21 cellular contexts compared by ENCODE assay signal in the genomic region with DNA sequence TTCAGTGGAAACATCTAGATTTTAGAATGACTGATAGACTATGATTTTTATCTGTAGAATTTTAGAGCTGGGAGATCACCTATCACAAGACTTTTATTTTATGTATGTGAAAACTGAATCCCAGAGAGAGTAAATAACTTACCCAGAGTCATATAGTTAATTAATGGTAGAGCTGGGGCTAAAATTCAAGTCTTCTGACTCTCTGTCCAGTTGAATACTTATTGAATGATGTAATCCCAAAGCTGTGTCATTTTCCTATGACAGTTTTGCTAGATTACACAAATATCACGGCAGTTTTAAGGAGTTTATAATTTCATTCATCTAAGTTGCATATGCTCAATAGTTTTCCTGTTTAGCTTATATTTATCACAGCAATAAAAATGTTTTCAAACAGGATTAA. TPM values are rescaled to one million over a fixed set of nuclear protein-coding genes. Genes with fewer than 3 reads are reported as not detected.
A peak's percentile ranks its signal among the peaks of the same experiment; 100 is the strongest.
DNase-seq lines count a peak whose midpoint lies in the region; ATAC-seq, FAIRE-seq and TF ChIP-seq lines count a peak whose summit lies in the region.
"Had no signal": no experiment of that assay in that cellular context is flagged by ENCODE, and none has a peak within 500 bp of the region (broad histone marks: within the 10 kb centered on the region; RNA-seq: fewer than 3 reads in every experiment).

No MANE protein-coding gene starts in this region.

- H3K9me3 ChIP-seq in PC-3 (ENCODE audit: low read length) (no peaks in the 10 kb centered on the region), kidney (ENCODE audit: control insufficient read depth in 1 of 2, low read length in 2 of 2) (no peaks in the 10 kb centered on the region)
- H3K9me3 ChIP-seq: BLaER1 treated with 17β-estradiol and CSF1 and Interleukin-3, amounts not matched to agents 10 nM and 100 nM had no signal

- ATAC-seq in PC-3 = no peak
- ATAC-seq in GM18873 (IDR thresholded peaks at IDR 0.05; ENCODE audit: low FRiP score, unreplicated experiment) = no peak
- ATAC-seq: CD8-positive, alpha-beta T cell had no signal

- H3K9ac ChIP-seq in PC-3 (ENCODE audit: low read length) = no peak overlapping the region
- H3K9ac ChIP-seq in kidney (ENCODE audit: low read length in 2 of 2) = no peak overlapping the region
- H3K9ac ChIP-seq: BLaER1 treated with 17β-estradiol and CSF1 and Interleukin-3, amounts not matched to agents 10 nM and 100 nM had no signal

- H3K9me2 ChIP-seq in PC-3 (replicated peaks; ENCODE audit: low read length) = no peaks in the 10 kb centered on the region

- POLR2A ChIA-PET in PC-3 (lab: Charles Lee; ENCODE audit: unreplicated experiment) = no interaction called here

- H3F3A ChIP-seq in PC-3 (ENCODE audit: low read length, unreplicated experiment) = no peaks in the 10 kb centered on the region

- no peaks in the 10 kb centered on the region for H3K27me3 ChIP-seq in PC-3 (ENCODE audit: low read length)

- peak; percentile 16 for DNase-seq in PC-3
- DNase-seq in kidney = no peak
- DNase-seq in posterior vena cava (ENCODE audit: low spot score) = no peak
- DNase-seq in RCC 7860 (ENCODE audit: low spot score) = no peak
- no peak for DNase-seq in AG08395 (ENCODE audit: low spot score)
- DNase-seq: CD8-positive, alpha-beta T cell; EL; GF-D8; Kasumi-1; NCI-H1694; NCI-H2081; NCI-H2171; NCI-H345; NCI-H524 treated with DMSO at 0.1 percent for 48 hours; OCI-M1; RPMI8226; SHP77 had no signal

- no peak overlapping the region for H2AFZ ChIP-seq in PC-3 (ENCODE audit: low read length)

- no TSS peak for BruUV-seq in PC-3 (replicated peaks; lab: Mats Ljungman, UMichigan)

- CTCF ChIA-PET in PC-3 (lab: Charles Lee) = no interaction called here

- FAIRE-seq in colon (lab: Jason Lieb, UNC) (peak; percentile 94), kidney (lab: Jason Lieb, UNC) (peak; percentile 83), RCC 7860 (lab: Jason Lieb, UNC) (no peak)
- FAIRE-seq: H54 had no signal

- no peak overlapping the region for H3K4me2 ChIP-seq in PC-3 (ENCODE audit: low read length)
- H3K4me2 ChIP-seq: BLaER1 treated with 17β-estradiol and CSF1 and Interleukin-3, amounts not matched to agents 10 nM and 100 nM had no signal

- no peaks in the 10 kb centered on the region for H3K79me2 ChIP-seq in PC-3 (ENCODE audit: low read length)

- intact Hi-C loops in PC-3 (cut with micrococcal nuclease) (no loop called here), kidney (cut with DNase I) (no loop called here), posterior vena cava (cut with DNase I) (no loop called here)

- no peaks in the 10 kb centered on the region for H4K20me1 ChIP-seq in PC-3 (ENCODE audit: low read length)

- no peak overlapping the region for H3K27ac ChIP-seq in PC-3 (ENCODE audit: low read length)
- no peak overlapping the region for H3K27ac ChIP-seq in kidney (ENCODE audit: low read depth in 2 of 2, low read length in 2 of 2)
- H3K27ac ChIP-seq: BLaER1 treated with 17β-estradiol and CSF1 and Interleukin-3, amounts not matched to agents 10 nM and 100 nM had no signal

- H3K4me3 ChIP-seq in PC-3 (ENCODE audit: low read length) (no peak overlapping the region), kidney (ENCODE audit: low read length in 2 of 2) (no peak overlapping the region)
- H3K4me3 ChIP-seq: BLaER1 treated with 17β-estradiol and CSF1 and Interleukin-3, amounts not matched to agents 10 nM and 100 nM had no signal

- TF ChIP-seq CTCF in PC-3 (conservative IDR thresholded peaks at IDR 0.05; ENCODE audit: low read depth, low read length) (no peak), kidney (IDR thresholded peaks at IDR 0.05; ENCODE audit: borderline replicate concordance, extremely low read depth, insufficient read depth) (no peak)

- H3K4me1 ChIP-seq in PC-3 (ENCODE audit: insufficient read depth, low read length) (peaks cover 5% of the 10 kb centered on the region; the same call in 1 of the 2 replicates), kidney (ENCODE audit: control insufficient read depth in 1 of 2, insufficient read depth in 1 of 2, low read depth in 1 of 2, low read length in 2 of 2) (no peaks in the 10 kb centered on the region)
- H3K4me1 ChIP-seq: BLaER1 treated with 17β-estradiol and CSF1 and Interleukin-3, amounts not matched to agents 10 nM and 100 nM had no signal

- no peaks in the 10 kb centered on the region for H3K36me3 ChIP-seq in PC-3 (ENCODE audit: low read depth, low read length)
- H3K36me3 ChIP-seq in kidney (ENCODE audit: control insufficient read depth in 1 of 2, insufficient read depth in 2 of 2, low read length in 2 of 2) = no peaks in the 10 kb centered on the region
- H3K36me3 ChIP-seq: BLaER1 treated with 17β-estradiol and CSF1 and Interleukin-3, amounts not matched to agents 10 nM and 100 nM had no signal

RNA-seq across cellular contexts. Expression of a gene that starts 6.7 kb away (rescaled TPM):
- total RNA-seq in PC-3 (2014; rRNA removed) (0.73 and 0.86 TPM in 2 replicates), kidney (5.0 TPM), posterior vena cava (1 to 10 TPM; 4.8 to 6.3 TPM)
- 7.9 TPM for polyA plus RNA-seq in kidney (ENCODE audit: insufficient read depth, low read depth, low replicate concordance)
- total RNA-seq: CD8-positive, alpha-beta T cell had no signal
